Comparison of ENCODE assay signal across 8 cellular contexts in genomic region chr1:7069888-7070287, GRCh38.
DNase-seq lines count a peak whose midpoint lies in the region; ATAC-seq and TF ChIP-seq lines count a peak whose summit lies in the region.

No MANE protein-coding gene starts in this region.

- H3K9me3 Mint-ChIP-seq in WTC11, result no peaks in the 10 kb centered on the region
- H3K9me3 Mint-ChIP-seq in activated CD8-positive, alpha-beta T cell treated with anti-CD3 and anti-CD28 coated beads, Interleukin-2, amount 10 ng/mL, durations not matched to agents 7 days and 5 days (ENCODE audit: insufficient read depth), result no peaks in the 10 kb centered on the region
- H3K9me3 Mint-ChIP-seq in natural killer cell, result no peaks in the 10 kb centered on the region

- H3K9ac ChIP-seq in BLaER1 treated with 17β-estradiol and CSF1 and Interleukin-3, amounts not matched to agents 10 nM and 100 nM, result peak overlapping the region in 2 of 11 experiments; percentile 7 to 15; a peak in 1 of 22 replicates
- no peak overlapping the region for H3K9ac ChIP-seq in parathyroid adenoma

- TF ChIP-seq CTCF in WTC11 (IDR thresholded peaks at IDR 0.05), result no peak
- no peak for TF ChIP-seq CTCF in right atrium auricular region (IDR thresholded peaks at IDR 0.05)
- no peak for TF ChIP-seq CTCF in parathyroid adenoma (IDR thresholded peaks at IDR 0.05)
- no peak for TF ChIP-seq CTCF in natural killer cell (IDR thresholded peaks at IDR 0.05)

- DNase-seq in WTC11 (ENCODE audit: low spot score), result peak; percentile 76
- DNase-seq in right atrium auricular region (ENCODE audit: low spot score), result no peak
- DNase-seq in activated CD8-positive, alpha-beta T cell treated with anti-CD3 and anti-CD28 coated beads, Interleukin-2, amount 10 ng/mL, durations not matched to agents 7 days and 5 days, result no peak
- DNase-seq in natural killer cell, result no peak
- no peak for DNase-seq in cerebellar cortex (ENCODE audit: low spot score)

- CTCF ChIA-PET in WTC11 (lab: Charles Lee), result interaction anchor here (0.5 to 4.2 kb wide), 98 partner anchors 8 to 686 kb away, joined by 3 to 129 read pairs (median 5); partner anchors contain the start of genes CAMTA1, DNAJC11, KLHL21 and NOL9
- CTCF ChIA-PET in activated CD8-positive, alpha-beta T cell treated with anti-CD3 and anti-CD28 coated beads, Interleukin-2, amount 10 ng/mL, durations not matched to agents 7 days and 5 days (lab: Charles Lee), result interaction anchor here (0.6 to 2.3 kb wide), 13 partner anchors 10 to 574 kb away, joined by 3 to 20 read pairs (median 4); no protein-coding TSS in a partner anchor

- peaks cover 0 to 18% (median 4%) of the 10 kb centered on the region in 11 experiments; a peak in 7 of 22 replicates for H4K20me1 ChIP-seq in BLaER1 treated with 17β-estradiol and CSF1 and Interleukin-3, amounts not matched to agents 10 nM and 100 nM

- peak overlapping the region in 4 of 10 experiments; percentile 3 to 41 (median 31); a peak in 6 of 20 replicates for H3K4me3 ChIP-seq in BLaER1 treated with 17β-estradiol and CSF1 and Interleukin-3, amounts not matched to agents 10 nM and 100 nM
- H3K4me3 ChIP-seq in right atrium auricular region (peak overlapping the region; percentile 18 to 39), parathyroid adenoma (ENCODE audit: low read depth, low read length) (no peak overlapping the region)

- H3K27me3 ChIP-seq in BLaER1 treated with 17β-estradiol and CSF1 and Interleukin-3, amounts not matched to agents 10 nM and 100 nM, result peaks cover 0 to 13% (median 0%) of the 10 kb centered on the region in 11 experiments; a peak in 3 of 22 replicates
- H3K27me3 ChIP-seq in right atrium auricular region, result no peaks in the 10 kb centered on the region
- H3K27me3 ChIP-seq in parathyroid adenoma (ENCODE audit: control insufficient read depth, insufficient read depth, low read length), result no peaks in the 10 kb centered on the region

- H3K27ac Mint-ChIP-seq in WTC11 (no peak overlapping the region), natural killer cell (no peak overlapping the region)
- no peak overlapping the region for H3K27ac Mint-ChIP-seq in activated CD8-positive, alpha-beta T cell treated with anti-CD3 and anti-CD28 coated beads, Interleukin-2, amount 10 ng/mL, durations not matched to agents 7 days and 5 days

- ATAC-seq in WTC11 (peak; percentile 86), natural killer cell (no peak), GM18867 (IDR thresholded peaks at IDR 0.05; ENCODE audit: unreplicated experiment) (no peak)
- no peak for ATAC-seq in activated CD8-positive, alpha-beta T cell treated with anti-CD3 and anti-CD28 coated beads, Interleukin-2, amount 10 ng/mL, durations not matched to agents 7 days and 5 days

- H3K9me3 ChIP-seq in BLaER1 treated with 17β-estradiol and CSF1 and Interleukin-3, amounts not matched to agents 10 nM and 100 nM (replicated peaks in 1 of 11), result no peaks in the 10 kb centered on the region
- H3K9me3 ChIP-seq in right atrium auricular region, result no peaks in the 10 kb centered on the region
- H3K9me3 ChIP-seq in parathyroid adenoma (ENCODE audit: control insufficient read depth, low read length), result no peaks in the 10 kb centered on the region

- H3K36me3 Mint-ChIP-seq in WTC11 (no peaks in the 10 kb centered on the region), natural killer cell (no peaks in the 10 kb centered on the region)
- H3K36me3 Mint-ChIP-seq in activated CD8-positive, alpha-beta T cell treated with anti-CD3 and anti-CD28 coated beads, Interleukin-2, amount 10 ng/mL, durations not matched to agents 7 days and 5 days (ENCODE audit: low read depth), result no peaks in the 10 kb centered on the region

- H2AFZ ChIP-seq in parathyroid adenoma, result peak overlapping the region; percentile 91

- H3K27ac ChIP-seq in BLaER1 treated with 17β-estradiol and CSF1 and Interleukin-3, amounts not matched to agents 10 nM and 100 nM, result no peak overlapping the region
- H3K27ac ChIP-seq in right atrium auricular region, result no peak overlapping the region
- H3K27ac ChIP-seq in parathyroid adenoma, result peak overlapping the region; percentile 32

- H3K27me3 Mint-ChIP-seq in WTC11 (ENCODE audit: low read depth), result peaks cover 4% of the 10 kb centered on the region; the same call in 1 of the 2 replicates
- peaks cover 7% of the 10 kb centered on the region for H3K27me3 Mint-ChIP-seq in activated CD8-positive, alpha-beta T cell treated with anti-CD3 and anti-CD28 coated beads, Interleukin-2, amount 10 ng/mL, durations not matched to agents 7 days and 5 days (ENCODE audit: low read depth)
- peaks cover 10% of the 10 kb centered on the region in 2 donors for H3K27me3 Mint-ChIP-seq in natural killer cell (ENCODE audit: low read depth in 2 of 2)

- H3K36me3 ChIP-seq in BLaER1 treated with 17β-estradiol and CSF1 and Interleukin-3, amounts not matched to agents 10 nM and 100 nM, result no peaks in the 10 kb centered on the region
- H3K36me3 ChIP-seq in right atrium auricular region, result no peaks in the 10 kb centered on the region
- no peaks in the 10 kb centered on the region for H3K36me3 ChIP-seq in parathyroid adenoma (ENCODE audit: control insufficient read depth, insufficient read depth, low read length)

- H3K4me1 ChIP-seq in BLaER1 treated with 17β-estradiol and CSF1 and Interleukin-3, amounts not matched to agents 10 nM and 100 nM, result peaks cover 19 to 24% (median 21%) of the 10 kb centered on the region in 10 experiments
- H3K4me1 ChIP-seq in right atrium auricular region, result peaks cover 0 to 6% of the 10 kb centered on the region in 2 donors
- H3K4me1 ChIP-seq in parathyroid adenoma, result no peaks in the 10 kb centered on the region

- H3K4me2 ChIP-seq in BLaER1 treated with 17β-estradiol and CSF1 and Interleukin-3, amounts not matched to agents 10 nM and 100 nM, result peak overlapping the region; percentile 70 to 96 (median 81)
- peak overlapping the region; percentile 45 for H3K4me2 ChIP-seq in parathyroid adenoma (ENCODE audit: low read length)

- H3K79me2 ChIP-seq in parathyroid adenoma, result no peaks in the 10 kb centered on the region

- intact Hi-C loops in natural killer cell (cut with micrococcal nuclease), result no loop called here

- H3K4me3 Mint-ChIP-seq in WTC11, result peak overlapping the region; percentile 70
- no peak overlapping the region for H3K4me3 Mint-ChIP-seq in activated CD8-positive, alpha-beta T cell treated with anti-CD3 and anti-CD28 coated beads, Interleukin-2, amount 10 ng/mL, durations not matched to agents 7 days and 5 days
- no peak overlapping the region for H3K4me3 Mint-ChIP-seq in natural killer cell

- H3K4me1 Mint-ChIP-seq in WTC11 (peaks cover 9% of the 10 kb centered on the region), natural killer cell (no peaks in the 10 kb centered on the region)
- no peaks in the 10 kb centered on the region for H3K4me1 Mint-ChIP-seq in activated CD8-positive, alpha-beta T cell treated with anti-CD3 and anti-CD28 coated beads, Interleukin-2, amount 10 ng/mL, durations not matched to agents 7 days and 5 days (ENCODE audit: low read depth)

- POLR2A ChIA-PET in WTC11 (lab: Charles Lee), result interaction anchor here (0.6 to 1.4 kb wide), 3 partner anchors 12 to 241 kb away, joined by 3 read pairs; no protein-coding TSS in a partner anchor
- POLR2A ChIA-PET in activated CD8-positive, alpha-beta T cell treated with anti-CD3 and anti-CD28 coated beads, Interleukin-2, amount 10 ng/mL, durations not matched to agents 7 days and 5 days (lab: Charles Lee), result no interaction called here

TF ChIP-seq in WTC11, 78 proteins besides CTCF, POLR2A, EP300 and RAD21:
- no peak for TF ChIP-seq OVOL2 (CRISPR knock-in tag; IDR thresholded peaks at IDR 0.05; ENCODE audit: borderline replicate concordance)
- TF ChIP-seq ZNF219 (CRISPR knock-in tag; IDR thresholded peaks at IDR 0.05; ENCODE audit: borderline replicate concordance), result no peak
- no peak for TF ChIP-seq GTF2I (CRISPR knock-in tag; conservative IDR thresholded peaks at IDR 0.05)
- TF ChIP-seq SP1 (CRISPR knock-in tag; conservative IDR thresholded peaks at IDR 0.05), result 0 out of 2 replicates have a peak, but pooled peaks have one; percentile 14
- no peak for TF ChIP-seq ELF4 (CRISPR knock-in tag; IDR thresholded peaks at IDR 0.05; ENCODE audit: low read depth)
